1 cellular context compared by ENCODE assay signal in the genomic region with DNA sequence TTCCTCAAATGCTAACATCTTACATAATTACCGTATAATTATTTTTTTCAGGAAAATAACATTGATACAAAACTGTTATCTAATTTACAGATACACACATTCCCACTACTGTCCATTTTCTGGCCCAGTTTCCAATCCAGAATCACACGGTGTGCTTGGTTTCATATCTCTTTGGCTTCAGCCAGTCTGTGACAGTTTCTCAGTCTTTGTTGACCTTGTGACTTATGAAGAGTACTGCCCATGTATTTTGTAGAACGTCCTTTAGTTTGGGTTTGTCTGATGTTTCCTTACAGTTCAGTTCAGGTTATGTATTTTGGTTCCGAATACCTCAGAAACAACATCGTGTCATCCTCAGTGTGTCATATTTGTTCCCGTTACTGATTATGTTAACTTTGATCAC.
TF ChIP-seq lines count a peak whose summit lies in the region.

No MANE protein-coding gene starts in this region.

TF ChIP-seq in GM12878, 131 proteins besides CTCF, POLR2A, EP300 and RAD21 (continued from another document):
- TF ChIP-seq WRNIP1 (IDR thresholded peaks at IDR 0.05; ENCODE audit: borderline replicate concordance, low read depth, low read length) (no peak), STAT1 (conservative IDR thresholded peaks at IDR 0.05) (no peak), MLLT1 (IDR thresholded peaks at IDR 0.05) (no peak), KAT2A (conservative IDR thresholded peaks at IDR 0.05; ENCODE audit: control insufficient read depth, low read depth, low read length) (no peak), YY1 (IDR thresholded peaks at IDR 0.05; ENCODE audit: low read depth, low read length) (no peak), IKZF2 (IDR thresholded peaks at IDR 0.05) (no peak), NR2C1 (IDR thresholded peaks at IDR 0.05) (no peak)
- TF ChIP-seq, protein P1, sequence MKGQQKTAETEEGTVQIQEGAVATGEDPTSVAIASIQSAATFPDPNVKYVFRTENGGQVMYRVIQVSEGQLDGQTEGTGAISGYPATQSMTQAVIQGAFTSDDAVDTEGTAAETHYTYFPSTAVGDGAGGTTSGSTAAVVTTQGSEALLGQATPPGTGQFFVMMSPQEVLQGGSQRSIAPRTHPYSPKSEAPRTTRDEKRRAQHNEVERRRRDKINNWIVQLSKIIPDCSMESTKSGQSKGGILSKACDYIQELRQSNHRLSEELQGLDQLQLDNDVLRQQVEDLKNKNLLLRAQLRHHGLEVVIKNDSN (IDR thresholded peaks at IDR 0.05; ENCODE audit: borderline replicate concordance, extremely low read length, insufficient read depth, low read depth, low read length), result no peak
